8 cellular contexts compared by ENCODE assay signal in the genomic region with DNA sequence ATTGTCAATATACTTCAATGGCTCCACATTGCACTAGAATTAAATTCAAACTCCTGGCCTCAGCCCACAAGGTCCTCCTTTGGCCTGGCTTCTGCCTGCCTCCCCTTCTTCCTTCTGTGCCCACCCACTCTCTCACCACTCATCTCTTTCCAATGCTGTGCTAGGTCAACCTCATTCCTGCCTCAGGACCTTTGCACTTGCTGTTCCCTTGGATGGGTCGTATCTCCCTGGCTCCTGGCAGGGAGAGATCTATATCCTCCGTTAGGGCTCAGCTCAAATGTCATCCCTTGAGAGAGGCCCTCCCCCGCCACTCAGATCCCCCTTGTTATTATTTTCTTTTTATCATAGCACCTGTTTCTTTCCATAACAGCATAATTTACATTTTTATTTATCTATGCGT.
"Had no signal": no experiment of that assay in that cellular context is flagged by ENCODE, and none has a peak within 500 bp of the region (broad histone marks: within the 10 kb centered on the region; RNA-seq: fewer than 3 reads in every experiment).

No MANE protein-coding gene starts in this region.

- H3K4me3 Mint-ChIP-seq: GM23338 had no signal

- H3K27ac Mint-ChIP-seq: GM23338, IgD-negative memory B cell had no signal

- FAIRE-seq: HepG2 had no signal

- H3K4me1 Mint-ChIP-seq: IgD-negative memory B cell had no signal

- H3K9me3 ChIP-seq: HAP-1 had no signal

- DNase-seq: H7, KG1 had no signal

- H3K4me2 ChIP-seq: GM23338 had no signal

- H3K36me3 Mint-ChIP-seq: IgD-negative memory B cell had no signal

- H2AFZ ChIP-seq: GM23338 had no signal

- ATAC-seq: GM23338, HCT116, HepG2 had no signal

- H3K36me3 ChIP-seq: HAP-1 had no signal

- H3K27ac ChIP-seq: HL-60 had no signal

- H3K4me3 ChIP-seq: GM23338, HAP-1 had no signal

- H3K4me1 ChIP-seq: HAP-1 had no signal
